27 cellular contexts compared by ENCODE assay signal in genomic region chr10:79816-80215, GRCh38. TPM values are rescaled to one million over a fixed set of nuclear protein-coding genes. Genes with fewer than 3 reads are reported as not detected.
"Had no signal": no experiment of that assay in that cellular context is flagged by ENCODE, and none has a peak within 500 bp of the region (broad histone marks: within the 10 kb centered on the region; RNA-seq: fewer than 3 reads in every experiment).

No MANE protein-coding gene starts in this region.

- H3K9me3 ChIP-seq: esophagus squamous epithelium, gastroesophageal sphincter, heart left ventricle, left lung, lower lobe of right lung, mucosa of descending colon had no signal

- ATAC-seq: esophagus mucosa, gastroesophageal sphincter, heart left ventricle, left cardiac atrium, left lung, left ventricle myocardium superior, mucosa of descending colon had no signal

- H3K36me3 Mint-ChIP-seq: mesothelial cell of epicardium had no signal

- DNase-seq: dermis blood vessel endothelial cell; dorsolateral prefrontal cortex; effector CD4-positive, alpha-beta T cell; effector memory CD4-positive, alpha-beta T cell; erythroblast; esophagus squamous epithelium; foreskin fibroblast; foreskin melanocyte; hippocampal formation; left cardiac atrium; left lung; left ventricle myocardium superior; lower lobe of right lung; mesenchymal stem cell; mucosa of descending colon had no signal

- H3K4me1 Mint-ChIP-seq: mesothelial cell of epicardium had no signal

- H3K4me3 Mint-ChIP-seq: mesothelial cell of epicardium had no signal

- H3K36me3 ChIP-seq: esophagus squamous epithelium, gastroesophageal sphincter, heart left ventricle, left lung, lower lobe of right lung had no signal

- H3K4me3 ChIP-seq: coronary artery, dorsolateral prefrontal cortex, esophagus squamous epithelium, gastroesophageal sphincter, heart left ventricle, left lung, lower lobe of right lung, mucosa of descending colon had no signal

- H3K4me1 ChIP-seq: left lung, lower lobe of right lung had no signal

- H3K9me3 Mint-ChIP-seq: mesothelial cell of epicardium had no signal

- H3K27ac ChIP-seq: coronary artery, dorsolateral prefrontal cortex, epithelial cell of prostate, esophagus squamous epithelium, gastroesophageal sphincter, heart left ventricle, left lung, lower lobe of right lung had no signal

- H3K27ac Mint-ChIP-seq: mesothelial cell of epicardium had no signal

RNA-seq across cellular contexts. Expression of gene TUBB8, which starts 30.7 kb away (rescaled TPM):
- total RNA-seq: dermis blood vessel endothelial cell, endothelial cell of umbilical vein, esophagus mucosa, esophagus squamous epithelium, gastroesophageal sphincter, heart left ventricle, kidney epithelial cell, left cardiac atrium, left ventricle myocardium superior, lower leg skin, lung microvascular endothelial cell, mesenteric fat pad, myocyte had no signal
